8 cellular contexts compared by ENCODE assay signal in genomic region chr13:60448907-60449510, GRCh38. TPM values are rescaled to one million over a fixed set of nuclear protein-coding genes. Genes with fewer than 3 reads are reported as not detected.
DNase-seq lines count a peak whose midpoint lies in the region; ATAC-seq, FAIRE-seq and TF ChIP-seq lines count a peak whose summit lies in the region.

No MANE protein-coding gene starts in this region.

- no peak overlapping the region for H2AK5ac ChIP-seq in H1 (ENCODE audit: low read depth, low read length)

- H4K91ac ChIP-seq in H1 (replicated peaks; ENCODE audit: insufficient read length, low read length), result no peak overlapping the region

- H3K27ac ChIP-seq in H1 (ENCODE audit: low read depth, low read length), result no peak overlapping the region

- TF ChIP-seq CTCF in Calu3 (IDR thresholded peaks at IDR 0.05; ENCODE audit: unreplicated experiment) (no peak), H1 (IDR thresholded peaks at IDR 0.05; ENCODE audit: control extremely low read depth in 1 of 3, insufficient read depth in 1 of 3, low read depth in 1 of 3, low read length in 3 of 3) (peak in 2 of 3 experiments; percentile 55 to 62; a peak in 2 of 4 replicates), mucosa of descending colon (IDR thresholded peaks at IDR 0.05) (peak; percentile 52)

- H3K27ac Mint-ChIP-seq in Calu3 (ENCODE audit: unreplicated experiment), result no peak overlapping the region

- no peaks in the 10 kb centered on the region for H3K27me3 Mint-ChIP-seq in Calu3 (ENCODE audit: unreplicated experiment)

- no peak overlapping the region for H3K4me3 Mint-ChIP-seq in Calu3 (ENCODE audit: low read depth, unreplicated experiment)

- no peak overlapping the region for H3K4me3 ChIP-seq in H1 (ENCODE audit: extremely low read depth in 1 of 4, insufficient read depth in 2 of 4, low read depth in 3 of 4, low read length in 4 of 4)
- no peak overlapping the region for H3K4me3 ChIP-seq in mucosa of descending colon

- POLR2A ChIA-PET in H1 (lab: Charles Lee; ENCODE audit: partially characterized antibody), result no interaction called here

- H3K79me1 ChIP-seq in H1 (ENCODE audit: low read depth, low read length), result no peaks in the 10 kb centered on the region

- ATAC-seq in HG03378 (IDR thresholded peaks at IDR 0.05; ENCODE audit: unreplicated experiment) (peak; percentile 77), mucosa of descending colon (peak; percentile 59), GM21786 (IDR thresholded peaks at IDR 0.05; ENCODE audit: unreplicated experiment) (no peak)
- no peak for ATAC-seq in stimulated activated naive CD8-positive, alpha-beta T cell treated with anti-CD3 and anti-CD28 coated beads, Interleukin-15, Interleukin-2, amounts not matched to agents 100 U/mL and 50 U/mL, for 24 hours

- no peak overlapping the region for H2BK12ac ChIP-seq in H1 (ENCODE audit: low read depth, low read length)

- H3K23me2 ChIP-seq in H1 (ENCODE audit: low read depth, low read length), result no peaks in the 10 kb centered on the region

- no peak overlapping the region for H2BK20ac ChIP-seq in H1 (ENCODE audit: low read length)

- no peak overlapping the region for H2BK120ac ChIP-seq in H1 (replicated peaks; ENCODE audit: low read depth, low read length)

- no peak overlapping the region for H3K9ac ChIP-seq in H1 (replicated peaks in 1 of 4; ENCODE audit: extremely low read depth in 1 of 4, low read depth in 3 of 4, low read length in 3 of 4)

- H3K9me3 Mint-ChIP-seq in Calu3 (ENCODE audit: low read depth, unreplicated experiment), result no peaks in the 10 kb centered on the region

- no peaks in the 10 kb centered on the region for H3K79me2 ChIP-seq in H1 (ENCODE audit: control insufficient read depth in 1 of 2, insufficient read depth in 2 of 2, low read length in 2 of 2)

- H3K23ac ChIP-seq in H1 (ENCODE audit: insufficient read length), result no peak overlapping the region

- no peak overlapping the region for H4K5ac ChIP-seq in H1 (ENCODE audit: insufficient read length, low read depth, low read length)

- H3K4ac ChIP-seq in H1 (replicated peaks; ENCODE audit: insufficient read length, low read depth, low read length), result no peak overlapping the region

- no peak for TF ChIP-seq EP300 in H1 (IDR thresholded peaks at IDR 0.05; ENCODE audit: borderline replicate concordance in 1 of 2, low read depth in 2 of 2, low read length in 2 of 2)

- CTCF ChIA-PET in Calu3 (lab: Charles Lee) (no interaction called here), H1 (lab: Charles Lee; ENCODE audit: partially characterized antibody) (interaction anchor here (0.5 to 3.6 kb wide), 29 partner anchors 8 to 1532 kb away, joined by 3 to 32 read pairs (median 4); partner anchors contain the start of gene PCDH20)

- H2BK15ac ChIP-seq in H1 (ENCODE audit: low read length), result no peak overlapping the region

- no peak overlapping the region for H2BK5ac ChIP-seq in H1 (ENCODE audit: low read depth, low read length)

- no peak overlapping the region for H3K56ac ChIP-seq in H1 (replicated peaks; ENCODE audit: insufficient read length, low read depth, low read length)

- no peaks in the 10 kb centered on the region for H3K4me1 Mint-ChIP-seq in Calu3 (ENCODE audit: low read depth, unreplicated experiment)

- no peak overlapping the region for H3K14ac ChIP-seq in H1 (ENCODE audit: insufficient read length)

- TF ChIP-seq POLR2A in H1 (IDR thresholded peaks at IDR 0.05; ENCODE audit: control extremely low read depth in 1 of 2, low read depth in 2 of 2, low read length in 2 of 2), result no peak

- intact Hi-C loops in Calu3 (cut with micrococcal nuclease; ENCODE audit: unreplicated experiment) (no loop called here), mucosa of descending colon (cut with DNase I, micrococcal nuclease) (no loop called here)

- no TSS peak for BruUV-seq in Calu3 (replicated peaks; lab: Mats Ljungman, UMichigan)

- H3K9me3 ChIP-seq in H1 (ENCODE audit: insufficient read depth in 2 of 2, low read depth in 1 of 2, low read length in 1 of 2), result no peaks in the 10 kb centered on the region
- H3K9me3 ChIP-seq in mucosa of descending colon, result no peaks in the 10 kb centered on the region

- FAIRE-seq in GM19239 (lab: Jason Lieb, UNC) (peak; percentile 87), H1 (lab: Jason Lieb, UNC) (peak; percentile 73)

- H3K4me1 ChIP-seq in H1 (replicated peaks in 1 of 4; ENCODE audit: control insufficient read depth in 3 of 4, insufficient read depth in 4 of 4, low read length in 3 of 4) (peaks cover 0 to 3% (median 0%) of the 10 kb centered on the region in 4 experiments; a peak in 1 of 7 replicates), mucosa of descending colon (ENCODE audit: low read depth) (no peaks in the 10 kb centered on the region)

- H4K8ac ChIP-seq in H1 (ENCODE audit: extremely low read depth, insufficient read depth, low read length), result no peak overlapping the region

- DNase-seq in Calu3 (peak; percentile 1), GM19239 (ENCODE audit: insufficient read length, low spot score) (peak; percentile 5), OCI-M1 (lab: John Stamatoyannopoulos, UW) (peak; percentile 73), H1 (ENCODE audit: low read depth in 1 of 2, low spot score in 2 of 2) (no peak), mucosa of descending colon (peak in 1 of 3 donors; percentile 66)
- DNase-seq in stimulated activated naive CD8-positive, alpha-beta T cell treated with anti-CD3 and anti-CD28 coated beads, Interleukin-15, Interleukin-2, amounts not matched to agents 100 U/mL and 50 U/mL, for 24 hours, result no peak

- H3K36me3 ChIP-seq in H1 (ENCODE audit: control insufficient read depth in 2 of 4, insufficient read depth in 4 of 4, low read length in 3 of 4), result no peaks in the 10 kb centered on the region
- no peaks in the 10 kb centered on the region for H3K36me3 ChIP-seq in mucosa of descending colon (ENCODE audit: low read depth)

- no peaks in the 10 kb centered on the region for H3K36me3 Mint-ChIP-seq in Calu3 (ENCODE audit: insufficient read depth, unreplicated experiment)

- H2AFZ ChIP-seq in H1 (ENCODE audit: low read length), result no peak overlapping the region

- H3K4me2 ChIP-seq in H1 (ENCODE audit: insufficient read depth in 1 of 2, low read depth in 2 of 2, low read length in 2 of 2), result no peak overlapping the region

- no peaks in the 10 kb centered on the region for H3K27me3 ChIP-seq in H1 (replicated peaks in 1 of 4; ENCODE audit: control insufficient read depth in 3 of 4, extremely low read depth in 1 of 4, insufficient read depth in 3 of 4, low read length in 3 of 4)

- H4K20me1 ChIP-seq in H1 (replicated peaks in 1 of 2; ENCODE audit: control insufficient read depth in 1 of 2, insufficient read depth in 2 of 2, low read length in 2 of 2), result no peaks in the 10 kb centered on the region

- peak; percentile 74 to 75 for TF ChIP-seq RAD21 in H1 (IDR thresholded peaks at IDR 0.05 in 1 of 2, conservative IDR thresholded peaks at IDR 0.05 in 1 of 2; ENCODE audit: low read depth in 2 of 2, low read length in 2 of 2)

- H3K18ac ChIP-seq in H1 (ENCODE audit: extremely low read depth, low read length), result no peak overlapping the region

- WGBS in H1 (ENCODE audit: extremely low coverage in 1 of 2, insufficient coverage in 1 of 2, insufficient read length in 1 of 2, insufficient replicate concordance in 2 of 2, low coverage in 1 of 2, low lambda C conversion rate in 2 of 2, missing lambda C conversion rate in 1 of 2), 2 experiments, result 40% methylated on average over 2 of the region's 2 CpGs; no CpG with 5 or more reads in 1 of the 2 experiments

TF ChIP-seq in H1, 55 proteins besides CTCF, POLR2A, EP300 and RAD21 (continues in another document):
- TF ChIP-seq CBX8 (IDR thresholded peaks at IDR 0.05; ENCODE audit: borderline replicate concordance, low read depth, low read length) (no peak), SIRT6 (IDR thresholded peaks at IDR 0.05; ENCODE audit: low read length) (no peak), POLR2AphosphoS5 (IDR thresholded peaks at IDR 0.05; ENCODE audit: low read depth, low read length) (no peak), GTF2F1 (IDR thresholded peaks at IDR 0.05; ENCODE audit: borderline replicate concordance, low read depth, low read length) (no peak), NANOG (IDR thresholded peaks at IDR 0.05; ENCODE audit: insufficient read depth, low read depth, low read length, poor library complexity, severe bottlenecking) (no peak), KDM4A (IDR thresholded peaks at IDR 0.05; ENCODE audit: low read depth, low read length, severe bottlenecking) (no peak), BCL11A (IDR thresholded peaks at IDR 0.05; ENCODE audit: low read depth in 2 of 2, low read length in 2 of 2) (no peak), CTBP2 (IDR thresholded peaks at IDR 0.05; ENCODE audit: borderline replicate concordance, insufficient read depth, insufficient read length, low read length) (no peak), SUZ12 (IDR thresholded peaks at IDR 0.05; ENCODE audit: low read length) (no peak)

RNA-seq across cellular contexts. Expression of gene TDRD3, which starts 52.0 kb away (rescaled TPM):
- total RNA-seq in Calu3 (2022) (5.0 and 5.6 TPM in 2 replicates), mucosa of descending colon (10 to 100 TPM; 27.1 to 40.7 (median 39.8) TPM)
- 14.7 TPM in 2 replicates for total RNA-seq in H1 (2021; fragmentation: NEBNext Ultra II Directional; extraction: Animal tissue kit (Norgen Biotek cat#: 25700))
- 1.4 and 2.5 TPM in 2 replicates for polyA plus RNA-seq in H1 (2011; rRNA removed)
- polyA plus RNA-seq in H1 (2011; cell fraction: cytosol; rRNA removed), result 4.4 TPM
- polyA plus RNA-seq in H1 (2011; cell fraction: nucleus; rRNA removed), result 2.8 TPM
- 6.8 to 10.5 TPM (median 8.2 TPM) in 4 replicates for polyA plus RNA-seq in H1 (2012, experiment 1 of 2)
- polyA plus RNA-seq in H1 (2012, experiment 2 of 2), result 1.1 TPM
- 10.1 TPM for polyA plus RNA-seq in H1 (2013, experiment 1 of 2)
- polyA plus RNA-seq in H1 (2013, experiment 2 of 2), result 9.6 TPM
- 9.2 and 14.7 TPM in 2 replicates for polyA minus RNA-seq in H1 (2011; rRNA and poly(A)+ RNA removed)
- polyA minus RNA-seq in H1 (2011; cell fraction: cytosol; rRNA and poly(A)+ RNA removed), result 5.8 TPM
- 24.6 TPM for polyA minus RNA-seq in H1 (2011; cell fraction: nucleus; rRNA and poly(A)+ RNA removed)

Comparison
In these comparisons a context has a peak if more than half of its experiments do, and no peak if none do; other contexts are left out.
1. DNase-seq: peak in Calu3 (single experiment), GM19239 (single experiment) and OCI-M1 (single experiment); none in H1 (0 of 2) and stimulated activated naive CD8-positive, alpha-beta T cell treated with anti-CD3 and anti-CD28 coated beads, Interleukin-15, Interleukin-2, amounts not matched to agents 100 U/mL and 50 U/mL, for 24 hours (single experiment).
2. ATAC-seq: peak in HG03378 (single experiment) and mucosa of descending colon (single experiment); none in GM21786 (single experiment) and stimulated activated naive CD8-positive, alpha-beta T cell treated with anti-CD3 and anti-CD28 coated beads, Interleukin-15, Interleukin-2, amounts not matched to agents 100 U/mL and 50 U/mL, for 24 hours (single experiment).